4 cellular contexts compared by ENCODE assay signal in genomic region chr15:23192313-23192712, GRCh38. TPM values are rescaled to one million over a fixed set of nuclear protein-coding genes. Genes with fewer than 3 reads are reported as not detected.
"Had no signal": no experiment of that assay in that cellular context is flagged by ENCODE, and none has a peak within 500 bp of the region (broad histone marks: within the 10 kb centered on the region; RNA-seq: fewer than 3 reads in every experiment).

No MANE protein-coding gene starts in this region.

RNA-seq across cellular contexts. Expression of gene GOLGA6L1, which starts 55.7 kb away (rescaled TPM):
- total RNA-seq: LHCN-M2, M059J, MCF 10A, NCI-H460 had no signal
